ENCODE assay signal across 7 cellular contexts in genomic region chr17:21573961-21574610, GRCh38.
A peak's percentile ranks its signal among the peaks of the same experiment; 100 is the strongest.
DNase-seq lines count a peak whose midpoint lies in the region; ATAC-seq and TF ChIP-seq lines count a peak whose summit lies in the region.

No MANE protein-coding gene starts in this region.

- peaks cover 11% of the 10 kb centered on the region for H3K9me3 Mint-ChIP-seq in activated naive CD8-positive, alpha-beta T cell treated with anti-CD3 and anti-CD28 coated beads for 36 hours
- peaks cover 0 to 7% (median 0%) of the 10 kb centered on the region in 6 donors for H3K9me3 Mint-ChIP-seq in immature natural killer cell

- H3K27me3 Mint-ChIP-seq in activated naive CD8-positive, alpha-beta T cell treated with anti-CD3 and anti-CD28 coated beads for 36 hours = peaks cover 9% of the 10 kb centered on the region
- peaks cover 3 to 8% (median 5%) of the 10 kb centered on the region in 3 donors for H3K27me3 Mint-ChIP-seq in immature natural killer cell (ENCODE audit: low read depth in 3 of 3)

- TF ChIP-seq POLR2A in GM18505 (IDR thresholded peaks at IDR 0.05; ENCODE audit: borderline replicate concordance, extremely low read depth, insufficient read depth, insufficient read length) = no peak

- H3K4me1 Mint-ChIP-seq in activated naive CD8-positive, alpha-beta T cell treated with anti-CD3 and anti-CD28 coated beads for 36 hours = no peaks in the 10 kb centered on the region
- peaks cover 6 to 15% of the 10 kb centered on the region in 2 donors for H3K4me1 Mint-ChIP-seq in immature natural killer cell

- peaks cover 3% of the 10 kb centered on the region for H3K36me3 Mint-ChIP-seq in activated naive CD8-positive, alpha-beta T cell treated with anti-CD3 and anti-CD28 coated beads for 36 hours
- H3K36me3 Mint-ChIP-seq in immature natural killer cell = peaks cover 0 to 4% (median 0%) of the 10 kb centered on the region in 3 donors

- DNase-seq in NCI-H524 (lab: John Stamatoyannopoulos, UW) = peak; percentile 79 to 83
- peak; percentile 29 for DNase-seq in activated naive CD8-positive, alpha-beta T cell treated with anti-CD3 and anti-CD28 coated beads for 36 hours
- peak; percentile 2 to 60 (median 31) for DNase-seq in immature natural killer cell
- peak; percentile 45 to 50 for DNase-seq in stimulated activated CD4-positive, alpha-beta T cell treated with anti-CD3 and anti-CD28 coated beads, Interleukin-4, amount 100 ng/mL, for 4 hours
- no peak for DNase-seq in SIG-M5 (lab: John Stamatoyannopoulos, UW)
- no peak for DNase-seq in NCI-H2029 treated with DMSO at 0.1 percent for 48 hours (lab: John Stamatoyannopoulos, UW)

- no peak overlapping the region for H3K27ac Mint-ChIP-seq in activated naive CD8-positive, alpha-beta T cell treated with anti-CD3 and anti-CD28 coated beads for 36 hours
- H3K27ac Mint-ChIP-seq in immature natural killer cell = peak overlapping the region in 1 of 6 donors; percentile 1

- peak overlapping the region; percentile 53 for H3K4me3 Mint-ChIP-seq in activated naive CD8-positive, alpha-beta T cell treated with anti-CD3 and anti-CD28 coated beads for 36 hours
- H3K4me3 Mint-ChIP-seq in immature natural killer cell = peak overlapping the region; percentile 6 to 72 (median 55)

- ATAC-seq in GM18505 (IDR thresholded peaks at IDR 0.05; ENCODE audit: unreplicated experiment) = no peak

Comparison
In these comparisons a context has a peak if more than half of its experiments do, and no peak if none do; other contexts are left out.
1. DNase-seq: peak in NCI-H524 (2 of 2), activated naive CD8-positive, alpha-beta T cell treated with anti-CD3 and anti-CD28 coated beads for 36 hours (single experiment), immature natural killer cell (3 of 3) and stimulated activated CD4-positive, alpha-beta T cell treated with anti-CD3 and anti-CD28 coated beads, Interleukin-4, amount 100 ng/mL, for 4 hours (2 of 2); none in SIG-M5 (single experiment) and NCI-H2029 treated with DMSO at 0.1 percent for 48 hours (single experiment).